ENCODE assay signal across 8 cellular contexts in the genomic region with DNA sequence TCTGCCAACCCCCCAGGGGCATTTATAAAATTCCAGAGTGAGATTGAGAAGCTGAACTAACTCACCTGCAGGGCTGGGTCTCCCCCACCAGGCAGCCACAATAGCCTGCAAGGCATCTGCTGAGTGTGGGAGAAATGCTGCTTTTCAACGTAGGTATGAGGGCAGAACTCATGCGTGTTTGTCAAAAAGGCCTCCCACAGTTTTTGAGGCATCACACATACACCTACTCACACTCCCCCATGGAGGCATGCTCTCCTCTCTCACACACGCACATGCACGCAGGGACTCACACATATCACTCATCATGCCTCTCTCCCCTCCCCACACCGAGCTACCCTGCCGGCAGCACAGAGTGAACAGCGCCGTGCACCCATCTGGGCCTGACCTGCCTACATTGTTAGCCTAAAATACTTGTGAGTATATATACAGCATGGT.
DNase-seq lines count a peak whose midpoint lies in the region; ATAC-seq and TF ChIP-seq lines count a peak whose summit lies in the region.

No MANE protein-coding gene starts in this region.

- peaks cover 68 to 69% of the 10 kb centered on the region in 2 donors for H3K4me1 Mint-ChIP-seq in effector memory CD8-positive, alpha-beta T cell (ENCODE audit: low read depth in 2 of 2)

- H3K4me3 ChIP-seq in WERI-Rb-1 (ENCODE audit: low read depth, low read length): no peak overlapping the region

- H3K9me3 Mint-ChIP-seq in effector memory CD8-positive, alpha-beta T cell: no peaks in the 10 kb centered on the region

- no peaks in the 10 kb centered on the region for H3K36me3 ChIP-seq in WERI-Rb-1

- no peaks in the 10 kb centered on the region for H3K27me3 Mint-ChIP-seq in effector memory CD8-positive, alpha-beta T cell

- H3K27ac ChIP-seq in WERI-Rb-1: no peak overlapping the region

- no peaks in the 10 kb centered on the region for H3K9me3 ChIP-seq in WERI-Rb-1 (ENCODE audit: severe bottlenecking)

- H3K36me3 Mint-ChIP-seq in effector memory CD8-positive, alpha-beta T cell (ENCODE audit: insufficient read depth): peaks cover 13% of the 10 kb centered on the region

- DNase-seq in T-helper 9 cell (peak; percentile 34), WERI-Rb-1 (no peak), Kasumi-1 (lab: John Stamatoyannopoulos, UW) (no peak), HuH-7 (ENCODE audit: low spot score) (no peak)
- peak; percentile 42 to 46 (median 46) for DNase-seq in effector memory CD8-positive, alpha-beta T cell
- peak; percentile 70 to 72 for DNase-seq in stimulated activated CD8-positive, alpha-beta memory T cell treated with anti-CD3 and anti-CD28 coated beads, Interleukin-7, amount 100 ng/mL, for 4 hours (ENCODE audit: low read depth in 2 of 2)

- H3K4me3 Mint-ChIP-seq in effector memory CD8-positive, alpha-beta T cell: peak overlapping the region; percentile 53 to 55

- TF ChIP-seq CTCF in WERI-Rb-1 (IDR thresholded peaks at IDR 0.05; ENCODE audit: low read depth, low read length): no peak

- H3K27ac Mint-ChIP-seq in effector memory CD8-positive, alpha-beta T cell: peak overlapping the region; percentile 96 to 100

- ATAC-seq in GM18502 (IDR thresholded peaks at IDR 0.05; ENCODE audit: poor library complexity, unreplicated experiment) (peak; percentile 74), HG02678 (IDR thresholded peaks at IDR 0.05; ENCODE audit: unreplicated experiment) (peak; percentile 73)
- ATAC-seq in effector memory CD8-positive, alpha-beta T cell (replicated peaks): peak; percentile 66

- peaks cover 95% of the 10 kb centered on the region for H3K27me3 ChIP-seq in WERI-Rb-1 (ENCODE audit: insufficient read depth, low read depth, severe bottlenecking)

Comparison
In these comparisons a context has a peak if more than half of its experiments do, and no peak if none do; other contexts are left out.
1. DNase-seq: peak in T-helper 9 cell (single experiment), effector memory CD8-positive, alpha-beta T cell (3 of 3) and stimulated activated CD8-positive, alpha-beta memory T cell treated with anti-CD3 and anti-CD28 coated beads, Interleukin-7, amount 100 ng/mL, for 4 hours (2 of 2); none in WERI-Rb-1 (single experiment), Kasumi-1 (0 of 2) and HuH-7 (single experiment).
2. Peak in every context shown above with its lines, with median percentiles within 50 percentile points of each other: ATAC-seq.